16 cellular contexts compared by ENCODE assay signal in the genomic region with DNA sequence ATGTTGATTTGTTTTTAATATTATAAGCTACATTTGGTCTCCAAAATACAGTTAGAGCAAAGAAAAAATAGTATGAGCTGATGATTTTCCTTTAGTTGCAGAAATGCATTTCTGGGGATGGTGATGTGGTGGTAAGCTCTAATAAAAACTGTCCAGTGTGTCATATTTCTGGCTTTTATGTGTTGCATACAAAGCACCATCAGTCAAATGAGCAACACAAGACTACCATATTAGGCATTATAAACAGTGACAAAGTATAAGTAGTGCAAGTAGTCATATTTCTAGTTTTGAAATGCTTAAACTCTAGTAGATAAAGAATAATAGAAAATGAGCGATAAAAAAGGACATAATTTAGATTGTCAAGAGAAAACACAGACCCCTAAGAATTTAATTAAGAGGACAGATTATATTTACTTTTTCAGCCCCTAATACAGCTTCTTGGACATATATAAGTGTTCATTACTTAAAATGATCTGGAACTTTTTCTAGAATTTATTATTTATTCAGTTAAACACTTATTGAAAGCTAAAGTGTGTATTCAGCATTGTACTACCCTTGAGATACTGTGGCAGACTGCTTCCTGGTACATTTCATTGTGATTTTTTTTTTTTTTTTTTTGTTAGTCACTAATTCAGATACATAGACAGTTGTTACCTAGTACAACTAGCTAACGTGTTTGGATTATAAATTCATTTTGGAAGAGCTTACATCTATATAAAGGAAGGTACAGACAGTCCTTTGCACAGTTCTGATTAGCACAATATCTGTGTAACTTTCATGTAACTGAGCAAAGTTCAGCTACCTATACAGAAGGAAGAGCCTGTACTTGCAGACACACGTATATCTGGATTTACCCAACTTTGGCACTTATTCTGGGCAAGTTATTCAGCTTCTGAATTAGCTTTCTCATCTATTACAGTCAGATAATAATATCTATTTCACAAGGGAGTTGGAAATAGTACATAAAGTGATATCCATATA. TPM values are rescaled to one million over a fixed set of nuclear protein-coding genes. Genes with fewer than 3 reads are reported as not detected.
DNase-seq lines count a peak whose midpoint lies in the region; ATAC-seq, FAIRE-seq and TF ChIP-seq lines count a peak whose summit lies in the region.
"Had no signal": no experiment of that assay in that cellular context is flagged by ENCODE, and none has a peak within 500 bp of the region (broad histone marks: within the 10 kb centered on the region; RNA-seq: fewer than 3 reads in every experiment).

No MANE protein-coding gene starts in this region.

- POLR2A ChIA-PET in CD4-positive, alpha-beta memory T cell (lab: Charles Lee; ENCODE audit: partially characterized antibody) = interaction anchor here (0.7 kb wide), 1 partner anchor 33 kb away, joined by 3 read pairs; no protein-coding TSS in a partner anchor

- no peak for TF ChIP-seq POLR2A in H54 (IDR thresholded peaks at IDR 0.05; ENCODE audit: low read depth, low read length)

- H3K79me2 ChIP-seq in fibroblast of lung (ENCODE audit: control insufficient read depth, insufficient read depth, low read length) = peaks cover 32% of the 10 kb centered on the region

- H3K27ac ChIP-seq in fibroblast of lung (ENCODE audit: insufficient read depth, low read length) = no peak overlapping the region
- H3K27ac ChIP-seq in CD4-positive, alpha-beta memory T cell (ENCODE audit: low read depth, low read length) = no peak overlapping the region
- H3K27ac ChIP-seq: thyroid gland, VCaP had no signal

- no peak overlapping the region for H3K4me3 Mint-ChIP-seq in stimulated activated naive CD8-positive, alpha-beta T cell treated with anti-CD3 and anti-CD28 coated beads, Interleukin-15, amount 100 ng/mL, for 72 hours
- peak overlapping the region in 2 of 8 donors; percentile 5 to 22 for H3K4me3 Mint-ChIP-seq in CD4-positive, alpha-beta memory T cell

- no peak for FAIRE-seq in H54 (lab: Jason Lieb, UNC)
- FAIRE-seq: endothelial cell of umbilical vein, GM12892 had no signal

- peaks cover 0 to 13% of the 10 kb centered on the region in 2 donors for H3K36me3 Mint-ChIP-seq in CD4-positive, alpha-beta memory T cell

- intact Hi-C loops in CD4-positive, alpha-beta memory T cell (cut with micrococcal nuclease) = no loop called here

- CTCF ChIA-PET in CD4-positive, alpha-beta memory T cell (lab: Charles Lee; ENCODE audit: partially characterized antibody) = interaction anchor here (1.0 to 1.9 kb wide), 3 partner anchors 9 to 141 kb away, joined by 3 to 4 read pairs (median 4); partner anchors contain the start of gene STPG2

- no peaks in the 10 kb centered on the region for H3K27me3 Mint-ChIP-seq in stimulated activated naive CD8-positive, alpha-beta T cell treated with anti-CD3 and anti-CD28 coated beads, Interleukin-15, amount 100 ng/mL, for 72 hours
- no peaks in the 10 kb centered on the region for H3K27me3 Mint-ChIP-seq in CD4-positive, alpha-beta memory T cell
- H3K27me3 Mint-ChIP-seq: naive thymus-derived CD8-positive, alpha-beta T cell had no signal

- no peaks in the 10 kb centered on the region for H3K9me3 ChIP-seq in fibroblast of lung (ENCODE audit: control insufficient read depth, insufficient read depth, low read depth, low read length)
- H3K9me3 ChIP-seq in CD4-positive, alpha-beta memory T cell (ENCODE audit: control insufficient read depth in 1 of 2, low read length in 2 of 2) = no peaks in the 10 kb centered on the region
- H3K9me3 ChIP-seq: thyroid gland had no signal

- no peak overlapping the region for H3K9ac ChIP-seq in fibroblast of lung (ENCODE audit: insufficient read depth, low read length)

- H3K27me3 ChIP-seq in fibroblast of lung (ENCODE audit: control insufficient read depth, insufficient read depth, low read length) = no peaks in the 10 kb centered on the region
- H3K27me3 ChIP-seq in CD4-positive, alpha-beta memory T cell (ENCODE audit: insufficient read depth, low read length) = no peaks in the 10 kb centered on the region
- H3K27me3 ChIP-seq: thyroid gland had no signal

- TF ChIP-seq CTCF in fibroblast of lung (conservative IDR thresholded peaks at IDR 0.05 in 1 of 2, IDR thresholded peaks at IDR 0.05 in 1 of 2; ENCODE audit: low read depth in 1 of 2, low read length in 2 of 2) = no peak

- H3K4me2 ChIP-seq in fibroblast of lung (ENCODE audit: extremely low read depth, insufficient read depth, low read length) = no peak overlapping the region

- no peaks in the 10 kb centered on the region for H3K36me3 ChIP-seq in fibroblast of lung (ENCODE audit: control insufficient read depth, insufficient read depth, low read length)
- no peaks in the 10 kb centered on the region for H3K36me3 ChIP-seq in CD4-positive, alpha-beta memory T cell (ENCODE audit: insufficient read depth, low read length)
- H3K36me3 ChIP-seq: thyroid gland had no signal

- no peaks in the 10 kb centered on the region for H3K4me1 ChIP-seq in fibroblast of lung (ENCODE audit: control insufficient read depth, extremely low read depth, insufficient read depth, low read length)
- H3K4me1 ChIP-seq in CD4-positive, alpha-beta memory T cell (ENCODE audit: insufficient read depth, low read length) = peaks cover 20% of the 10 kb centered on the region
- H3K4me1 ChIP-seq: thyroid gland had no signal

- H4K20me1 ChIP-seq in fibroblast of lung (ENCODE audit: control insufficient read depth, extremely low read depth, insufficient read depth, low read length) = no peaks in the 10 kb centered on the region

- H3K4me3 ChIP-seq in fibroblast of lung (replicated peaks in 1 of 4; ENCODE audit: control extremely low read depth in 1 of 4, insufficient read depth in 1 of 4, low read depth in 3 of 4, low read length in 4 of 4) = no peak overlapping the region
- no peak overlapping the region for H3K4me3 ChIP-seq in CD4-positive, alpha-beta memory T cell (ENCODE audit: low read length in 2 of 2)
- H3K4me3 ChIP-seq: thyroid gland had no signal

- peak; percentile 46 for ATAC-seq in stimulated activated naive CD8-positive, alpha-beta T cell treated with anti-CD3 and anti-CD28 coated beads, Interleukin-15, amount 100 ng/mL, for 72 hours
- no peak for ATAC-seq in stimulated activated naive CD8-positive, alpha-beta T cell treated with anti-CD3 and anti-CD28 coated beads, Interleukin-15, Interleukin-2, amounts not matched to agents 100 U/mL and 50 U/mL, for 24 hours
- ATAC-seq: naive thymus-derived CD8-positive, alpha-beta T cell had no signal

- H2AFZ ChIP-seq in fibroblast of lung (ENCODE audit: low read length) = no peak overlapping the region

- no peak for DNase-seq in stimulated activated naive CD8-positive, alpha-beta T cell treated with anti-CD3 and anti-CD28 coated beads, Interleukin-15, amount 100 ng/mL, for 72 hours
- no peak for DNase-seq in stimulated activated naive CD8-positive, alpha-beta T cell treated with anti-CD3 and anti-CD28 coated beads, Interleukin-15, Interleukin-2, amounts not matched to agents 100 U/mL and 50 U/mL, for 24 hours
- peak; percentile 14 for DNase-seq in OCI-M1 (lab: John Stamatoyannopoulos, UW)
- peak; percentile 42 to 66 for DNase-seq in fibroblast of lung (ENCODE audit: low read depth in 2 of 2)
- no peak for DNase-seq in NOMO-1 treated with dmso at 0.1 percent for 144 hours (lab: John Stamatoyannopoulos, UW; ENCODE audit: unreplicated experiment)
- DNase-seq in T1000 (lab: John Stamatoyannopoulos, UW) = no peak
- DNase-seq in CD4-positive, alpha-beta memory T cell = no peak
- no peak for DNase-seq in H54 (ENCODE audit: insufficient read length, low spot score)
- DNase-seq: AML-193; naive thymus-derived CD8-positive, alpha-beta T cell; NCI-H1048; NCI-H345; thyroid gland had no signal

- H3K4me1 Mint-ChIP-seq in stimulated activated naive CD8-positive, alpha-beta T cell treated with anti-CD3 and anti-CD28 coated beads, Interleukin-15, amount 100 ng/mL, for 72 hours = peaks cover 31% of the 10 kb centered on the region
- H3K4me1 Mint-ChIP-seq in CD4-positive, alpha-beta memory T cell = peaks cover 34 to 53% (median 39%) of the 10 kb centered on the region in 4 donors

- H3K27ac Mint-ChIP-seq in stimulated activated naive CD8-positive, alpha-beta T cell treated with anti-CD3 and anti-CD28 coated beads, Interleukin-15, amount 100 ng/mL, for 72 hours = no peak overlapping the region
- H3K27ac Mint-ChIP-seq in CD4-positive, alpha-beta memory T cell = peak overlapping the region in 2 of 7 donors; percentile 14

- H3K9me3 Mint-ChIP-seq in stimulated activated naive CD8-positive, alpha-beta T cell treated with anti-CD3 and anti-CD28 coated beads, Interleukin-15, amount 100 ng/mL, for 72 hours = peaks cover 0 to 11% of the 10 kb centered on the region in 2 donors
- H3K9me3 Mint-ChIP-seq in CD4-positive, alpha-beta memory T cell = peaks cover 0 to 18% (median 4%) of the 10 kb centered on the region in 8 donors

RNA-seq across cellular contexts. Expression of gene RAP1GDS1, which starts 22.3 kb away (rescaled TPM):
- 68.6 and 103 TPM in 2 replicates for total RNA-seq in fibroblast of lung
- 65.0 and 68.3 TPM in 2 replicates for polyA plus RNA-seq in fibroblast of lung
- polyA plus RNA-seq in fibroblast of lung (2012) = 53.6 and 61.3 TPM in 2 replicates
- polyA minus RNA-seq in fibroblast of lung (ENCODE audit: low replicate concordance) = 11.5 and 16.3 TPM in 2 replicates
- 10 to 100 TPM; 44.6 to 48.3 TPM for total RNA-seq in CD4-positive, alpha-beta memory T cell
- 10 to 100 TPM; 36.7 to 43.0 TPM for polyA plus RNA-seq in CD4-positive, alpha-beta memory T cell

Comparison
In these comparisons a context has a peak if more than half of its experiments do, and no peak if none do; other contexts are left out.
1. DNase-seq: peak in OCI-M1 (single experiment) and fibroblast of lung (2 of 2); none in stimulated activated naive CD8-positive, alpha-beta T cell treated with anti-CD3 and anti-CD28 coated beads, Interleukin-15, amount 100 ng/mL, for 72 hours (0 of 2), stimulated activated naive CD8-positive, alpha-beta T cell treated with anti-CD3 and anti-CD28 coated beads, Interleukin-15, Interleukin-2, amounts not matched to agents 100 U/mL and 50 U/mL, for 24 hours (single experiment), NOMO-1 treated with dmso at 0.1 percent for 144 hours (single experiment), T1000 (single experiment), CD4-positive, alpha-beta memory T cell (0 of 5) and H54 (single experiment).